8 cellular contexts compared by ENCODE assay signal in the genomic region with DNA sequence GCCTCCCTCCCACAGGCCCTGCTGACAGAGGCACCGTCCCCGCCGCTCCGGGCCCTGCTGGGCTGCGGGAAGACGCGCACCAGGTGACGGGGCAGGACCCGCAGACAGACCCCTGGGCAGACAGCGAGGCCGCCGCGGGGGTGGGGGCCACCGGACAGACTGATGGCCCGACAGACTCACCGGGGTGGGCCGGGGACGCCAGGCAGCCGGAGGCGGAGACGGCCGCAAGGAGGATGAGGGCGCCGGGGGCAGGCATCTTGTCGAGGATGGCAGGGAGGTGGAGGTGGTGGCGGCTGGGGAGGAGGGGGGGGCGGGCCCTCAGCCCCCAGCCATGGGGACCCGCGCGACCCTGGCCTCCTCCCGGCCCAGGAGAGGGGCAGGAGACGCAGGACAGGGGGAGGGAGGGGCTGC. TPM values are rescaled to one million over a fixed set of nuclear protein-coding genes. Genes with fewer than 3 reads are reported as not detected.
DNase-seq lines count a peak whose midpoint lies in the region; ATAC-seq and TF ChIP-seq lines count a peak whose summit lies in the region.

No MANE protein-coding gene starts in this region.

- peaks cover 11% of the 10 kb centered on the region for H3K4me1 Mint-ChIP-seq in activated naive CD8-positive, alpha-beta T cell treated with anti-CD3 and anti-CD28 coated beads for 36 hours
- peaks cover 5% of the 10 kb centered on the region for H3K4me1 Mint-ChIP-seq in nephron

- CTCF ChIA-PET in IMR-90 (lab: Yijun Ruan, JAX), result no interaction called here

- H3K4ac ChIP-seq in IMR-90 (ENCODE audit: low read depth, low read length), result no peak overlapping the region

- no peaks in the 10 kb centered on the region for H3K79me1 ChIP-seq in IMR-90 (ENCODE audit: low read depth in 1 of 2, low read length in 2 of 2)

- H2AK5ac ChIP-seq in IMR-90 (ENCODE audit: low read depth, low read length), result no peak overlapping the region

- H3K27ac ChIP-seq in BLaER1 (no peak overlapping the region), IMR-90 (ENCODE audit: insufficient read depth, low read length) (no peak overlapping the region)

- H3K4me2 ChIP-seq in BLaER1 (peak overlapping the region; percentile 83), IMR-90 (ENCODE audit: low read depth, low read length) (no peak overlapping the region)

- H3K27me3 Mint-ChIP-seq in activated naive CD8-positive, alpha-beta T cell treated with anti-CD3 and anti-CD28 coated beads for 36 hours, result no peaks in the 10 kb centered on the region
- peaks cover 24% of the 10 kb centered on the region for H3K27me3 Mint-ChIP-seq in nephron (ENCODE audit: low read depth)

- H4K5ac ChIP-seq in IMR-90 (ENCODE audit: low read depth, low read length), result no peak overlapping the region

- no CpG with 5 or more reads among the region's 32 CpGs for WGBS in IMR-90 (ENCODE audit: extremely low coverage in 2 of 2, insufficient read length in 1 of 2), 2 experiments

- H2BK20ac ChIP-seq in IMR-90 (ENCODE audit: low read depth, low read length), result no peak overlapping the region

- H3K9me3 ChIP-seq in BLaER1 (no peaks in the 10 kb centered on the region), IMR-90 (ENCODE audit: control insufficient read depth, insufficient read depth, low read length) (no peaks in the 10 kb centered on the region)

- H3K27me3 ChIP-seq in BLaER1 (peaks cover 17% of the 10 kb centered on the region; the same call in 1 of the 2 replicates), IMR-90 (ENCODE audit: control insufficient read depth, insufficient read depth, low read length) (peaks cover 25% of the 10 kb centered on the region)

- no peak for DNase-seq in IMR-90
- DNase-seq in activated naive CD8-positive, alpha-beta T cell treated with anti-CD3 and anti-CD28 coated beads for 36 hours, result peak; percentile 35
- no peak for DNase-seq in NOMO-1 treated with dmso at 0.1 percent for 144 hours (lab: John Stamatoyannopoulos, UW; ENCODE audit: unreplicated experiment)
- no peak for DNase-seq in AG08395 (ENCODE audit: low spot score)

- no peaks in the 10 kb centered on the region for H4K20me1 ChIP-seq in BLaER1
- H4K20me1 ChIP-seq in IMR-90 (ENCODE audit: insufficient read depth, low read length), result no peaks in the 10 kb centered on the region

- ATAC-seq in IMR-90 (ENCODE audit: low read depth) (no peak), GM18502 (IDR thresholded peaks at IDR 0.05; ENCODE audit: poor library complexity, unreplicated experiment) (no peak), GM18517 (IDR thresholded peaks at IDR 0.05; ENCODE audit: unreplicated experiment) (no peak)

- TF ChIP-seq POLR2A in IMR-90 (IDR thresholded peaks at IDR 0.05; ENCODE audit: low read depth, low read length), result no peak

- intact Hi-C loops in IMR-90 (cut with micrococcal nuclease), result loop anchor here (5.0 kb wide), 1 partner anchor 41 kb away; a partner anchor contains a TSS

- peaks cover 33% of the 10 kb centered on the region for H3K4me1 ChIP-seq in BLaER1
- no peaks in the 10 kb centered on the region for H3K4me1 ChIP-seq in IMR-90 (ENCODE audit: control insufficient read depth, insufficient read depth, low read length)

- H2BK15ac ChIP-seq in IMR-90 (ENCODE audit: low read depth, low read length), result no peak overlapping the region

- no peaks in the 10 kb centered on the region for H3K36me3 Mint-ChIP-seq in activated naive CD8-positive, alpha-beta T cell treated with anti-CD3 and anti-CD28 coated beads for 36 hours
- H3K36me3 Mint-ChIP-seq in nephron (ENCODE audit: low read depth), result no peaks in the 10 kb centered on the region

- dilution Hi-C loops in IMR-90 (cut with HindIII; ENCODE audit: low sequenced_read_pairs, unreplicated experiment), result no loop called here

- H4K8ac ChIP-seq in IMR-90 (ENCODE audit: low read depth in 2 of 2, low read length in 2 of 2), result no peak overlapping the region

- H3K9ac ChIP-seq in BLaER1 (no peak overlapping the region), IMR-90 (ENCODE audit: low read depth, low read length) (no peak overlapping the region)

- H2BK120ac ChIP-seq in IMR-90 (ENCODE audit: low read depth, low read length), result no peak overlapping the region

- no peaks in the 10 kb centered on the region for H3K9me1 ChIP-seq in IMR-90 (ENCODE audit: insufficient read depth, low read length)

- no peak overlapping the region for H2BK5ac ChIP-seq in IMR-90 (ENCODE audit: low read depth, low read length, poor library complexity, severe bottlenecking)

- H3K4me3 Mint-ChIP-seq in activated naive CD8-positive, alpha-beta T cell treated with anti-CD3 and anti-CD28 coated beads for 36 hours, result peak overlapping the region; percentile 80
- peak overlapping the region in 2 of 3 experiments; percentile 82 to 83 for H3K4me3 Mint-ChIP-seq in nephron

- no peak overlapping the region for H2AK9ac ChIP-seq in IMR-90 (replicated peaks; ENCODE audit: low read depth, low read length, poor library complexity)

- BruUV-seq in IMR-90 (replicated peaks; lab: Mats Ljungman, UMichigan), result no TSS peak

- H3K27ac Mint-ChIP-seq in activated naive CD8-positive, alpha-beta T cell treated with anti-CD3 and anti-CD28 coated beads for 36 hours, result no peak overlapping the region
- H3K27ac Mint-ChIP-seq in nephron, result no peak overlapping the region

- no peak overlapping the region for H3K23ac ChIP-seq in IMR-90 (ENCODE audit: low read depth, low read length)

- H3K14ac ChIP-seq in IMR-90 (replicated peaks; ENCODE audit: low read depth, low read length), result no peak overlapping the region

- no peak for TF ChIP-seq CTCF in IMR-90 (conservative IDR thresholded peaks at IDR 0.05; ENCODE audit: low read depth, low read length)
- no peak for TF ChIP-seq CTCF in nephron (IDR thresholded peaks at IDR 0.05; ENCODE audit: unreplicated experiment in 3 of 3)

- H3K56ac ChIP-seq in IMR-90 (ENCODE audit: extremely low read depth, insufficient read depth, low read length), result no peak overlapping the region

- no peaks in the 10 kb centered on the region; the same call in 1 of the 2 replicates for H3K36me3 ChIP-seq in BLaER1
- no peaks in the 10 kb centered on the region for H3K36me3 ChIP-seq in IMR-90 (ENCODE audit: control insufficient read depth, insufficient read depth, low read length)

- no peak for TF ChIP-seq RAD21 in IMR-90 (IDR thresholded peaks at IDR 0.05; ENCODE audit: low read length)

- in situ Hi-C loops in IMR-90 (cut with MboI; ENCODE audit: low sequenced_read_pairs), result no loop called here

- no peaks in the 10 kb centered on the region for H3K9me3 Mint-ChIP-seq in activated naive CD8-positive, alpha-beta T cell treated with anti-CD3 and anti-CD28 coated beads for 36 hours
- no peaks in the 10 kb centered on the region for H3K9me3 Mint-ChIP-seq in nephron

- POLR2A ChIA-PET in IMR-90 (lab: Charles Lee; ENCODE audit: unreplicated experiment), result no interaction called here

- peak overlapping the region; percentile 62 for H3K4me3 ChIP-seq in BLaER1
- no peak overlapping the region for H3K4me3 ChIP-seq in IMR-90 (ENCODE audit: insufficient read depth, low read depth, low read length)

- peak overlapping the region; percentile 65 for H2AFZ ChIP-seq in IMR-90 (replicated peaks; ENCODE audit: low read length, poor library complexity)

- no peak overlapping the region for H3K18ac ChIP-seq in IMR-90 (ENCODE audit: low read depth, low read length)

- H4K91ac ChIP-seq in IMR-90 (ENCODE audit: insufficient read depth, low read depth, low read length), result no peak overlapping the region

TF ChIP-seq in IMR-90, 13 proteins besides CTCF, POLR2A, EP300 and RAD21 (continues in another document):
- TF ChIP-seq, protein P1, sequence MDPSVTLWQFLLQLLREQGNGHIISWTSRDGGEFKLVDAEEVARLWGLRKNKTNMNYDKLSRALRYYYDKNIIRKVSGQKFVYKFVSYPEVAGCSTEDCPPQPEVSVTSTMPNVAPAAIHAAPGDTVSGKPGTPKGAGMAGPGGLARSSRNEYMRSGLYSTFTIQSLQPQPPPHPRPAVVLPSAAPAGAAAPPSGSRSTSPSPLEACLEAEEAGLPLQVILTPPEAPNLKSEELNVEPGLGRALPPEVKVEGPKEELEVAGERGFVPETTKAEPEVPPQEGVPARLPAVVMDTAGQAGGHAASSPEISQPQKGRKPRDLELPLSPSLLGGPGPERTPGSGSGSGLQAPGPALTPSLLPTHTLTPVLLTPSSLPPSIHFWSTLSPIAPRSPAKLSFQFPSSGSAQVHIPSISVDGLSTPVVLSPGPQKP (IDR thresholded peaks at IDR 0.05; ENCODE audit: borderline replicate concordance, low read depth, low read length), result no peak
- TF ChIP-seq CEBPB (IDR thresholded peaks at IDR 0.05; ENCODE audit: low read depth, low read length), result no peak
- TF ChIP-seq RCOR1 (IDR thresholded peaks at IDR 0.05; ENCODE audit: insufficient replicate concordance, low read length), result no peak
- TF ChIP-seq MAZ (IDR thresholded peaks at IDR 0.05; ENCODE audit: borderline replicate concordance, low read depth, low read length), result no peak
- TF ChIP-seq CHD1 (IDR thresholded peaks at IDR 0.05; ENCODE audit: low read depth, low read length), result no peak
- TF ChIP-seq NFE2L2 (IDR thresholded peaks at IDR 0.05; ENCODE audit: low read depth, low read length), result no peak
- no peak for TF ChIP-seq FOS (IDR thresholded peaks at IDR 0.05; ENCODE audit: low read depth, low read length)
- TF ChIP-seq SMC3 (IDR thresholded peaks at IDR 0.05; ENCODE audit: low read depth, low read length), result no peak

RNA-seq across cellular contexts. Expression of a gene that starts 0.3 kb away (rescaled TPM):
- 0.18 TPM in 1 of 2 replicates, not detected in the other for total RNA-seq in IMR-90 (2012; rRNA removed)
- polyA plus RNA-seq in IMR-90 (2012; rRNA removed), result 0.60 and 0.87 TPM in 2 replicates
- polyA plus RNA-seq in IMR-90 (2012; cell fraction: cytosol; rRNA removed), result 0.70 and 0.79 TPM in 2 replicates
- 2.9 and 5.0 TPM in 2 replicates for polyA plus RNA-seq in IMR-90 (2012; cell fraction: nucleus; rRNA removed; ENCODE audit: low replicate concordance)
- 1 to 10 TPM; 2.2 to 2.8 TPM for total RNA-seq in activated naive CD8-positive, alpha-beta T cell treated with anti-CD3 and anti-CD28 coated beads for 36 hours

RNA-seq across cellular contexts. Expression of a gene that starts 40.6 kb away (rescaled TPM):
- not detected in 2 replicates for total RNA-seq in IMR-90 (2012; rRNA removed)
- polyA plus RNA-seq in IMR-90 (2012; rRNA removed), result 0.09 TPM in 1 of 2 replicates, not detected in the other
- 0.08 TPM in 1 of 2 replicates, not detected in the other for polyA plus RNA-seq in IMR-90 (2012; cell fraction: cytosol; rRNA removed)
- polyA plus RNA-seq in IMR-90 (2012; cell fraction: nucleus; rRNA removed; ENCODE audit: low replicate concordance), result 0.13 and 0.23 TPM in 2 replicates
- not detected for total RNA-seq in activated naive CD8-positive, alpha-beta T cell treated with anti-CD3 and anti-CD28 coated beads for 36 hours

RNA-seq across cellular contexts. Expression of a gene that starts 42.2 kb away (rescaled TPM):
- 35.8 and 38.3 TPM in 2 replicates for total RNA-seq in IMR-90 (2012; rRNA removed)
- polyA plus RNA-seq in IMR-90 (2012; rRNA removed), result 56.1 and 62.0 TPM in 2 replicates
- 49.6 and 59.9 TPM in 2 replicates for polyA plus RNA-seq in IMR-90 (2012; cell fraction: cytosol; rRNA removed)
- polyA plus RNA-seq in IMR-90 (2012; cell fraction: nucleus; rRNA removed; ENCODE audit: low replicate concordance), result 149 and 158 TPM in 2 replicates
- total RNA-seq in activated naive CD8-positive, alpha-beta T cell treated with anti-CD3 and anti-CD28 coated beads for 36 hours, result 10 to 100 TPM; 18.2 to 21.7 TPM

RNA-seq across cellular contexts. Expression of a gene that starts 56.0 kb away (rescaled TPM):
- under 0.01 and 0.18 TPM in 2 replicates for total RNA-seq in IMR-90 (2012; rRNA removed)
- polyA plus RNA-seq in IMR-90 (2012; rRNA removed), result 0.34 and 0.39 TPM in 2 replicates
- polyA plus RNA-seq in IMR-90 (2012; cell fraction: cytosol; rRNA removed), result 0.11 and 0.29 TPM in 2 replicates
- polyA plus RNA-seq in IMR-90 (2012; cell fraction: nucleus; rRNA removed; ENCODE audit: low replicate concordance), result 2.0 and 4.1 TPM in 2 replicates
- 1 to 10 TPM; 1.4 to 1.5 TPM for total RNA-seq in activated naive CD8-positive, alpha-beta T cell treated with anti-CD3 and anti-CD28 coated beads for 36 hours
